8 cellular contexts compared by ENCODE assay signal in genomic region chr1:120723715-120724402, GRCh38. TPM values are rescaled to one million over a fixed set of nuclear protein-coding genes. Genes with fewer than 3 reads are reported as not detected.
DNase-seq lines count a peak whose midpoint lies in the region; ATAC-seq and TF ChIP-seq lines count a peak whose summit lies in the region.
"Not testable (repeated sequence)": the region's sequence is repeated elsewhere in the genome, so short reads cannot be mapped to it uniquely, and the experiment has no call there.

Gene NBPF26 (plus strand): TSS chr1:120723945.

- H3K9me3 Mint-ChIP-seq in WTC11; activated naive CD4-positive, alpha-beta T cell treated with anti-CD3 and anti-CD28 coated beads, Interleukin-2, amount 50 U/mL, for 72 hours: not testable (repeated sequence)

- H3K27me3 Mint-ChIP-seq in WTC11 (ENCODE audit: low read depth) = not testable (repeated sequence)

- ATAC-seq in WTC11 (peak; percentile 88), mucosa of descending colon (peak; percentile 84)
- peak; percentile 75 to 89 for ATAC-seq in activated naive CD4-positive, alpha-beta T cell treated with anti-CD3 and anti-CD28 coated beads, Interleukin-2, amount 50 U/mL, for 72 hours

- POLR2A ChIA-PET in GM10248 (lab: Yijun Ruan, JAX); WTC11 (lab: Charles Lee): not testable (repeated sequence)

- H3K4me3 Mint-ChIP-seq in WTC11 = peak within 1 kb of the TSS; percentile 49

- not testable (repeated sequence) for H3K36me3 Mint-ChIP-seq in WTC11; activated naive CD4-positive, alpha-beta T cell treated with anti-CD3 and anti-CD28 coated beads, Interleukin-2, amount 50 U/mL, for 72 hours

- H3K4me3 ChIP-seq in fibroblast of mammary gland (ENCODE audit: control insufficient read depth, low read depth, low read length) = peak within 1 kb of the TSS; percentile 47
- peak within 1 kb of the TSS; percentile 32 for H3K4me3 ChIP-seq in mucosa of descending colon
- H3K4me3 ChIP-seq in urinary bladder (ENCODE audit: low read depth, low read length) = peak within 1 kb of the TSS; percentile 65

- WGBS in urinary bladder = no CpG with 5 or more reads among the region's 74 CpGs

- H3K4me1 Mint-ChIP-seq in WTC11 = not testable (repeated sequence)

- DNase-seq in GM10248 (ENCODE audit: extremely low spot score) = peak; percentile 3
- DNase-seq in NCI-H1417 (lab: John Stamatoyannopoulos, UW) = peak in 2 of 3 experiments; percentile 43 to 56
- peak; percentile 68 for DNase-seq in WTC11 (ENCODE audit: low spot score)
- peak; percentile 40 to 55 for DNase-seq in activated naive CD4-positive, alpha-beta T cell treated with anti-CD3 and anti-CD28 coated beads, Interleukin-2, amount 50 U/mL, for 72 hours (ENCODE audit: low spot score in 2 of 2)
- peak; percentile 68 for DNase-seq in fibroblast of mammary gland (ENCODE audit: low read depth)
- DNase-seq in mucosa of descending colon = peak; percentile 70 to 89 (median 85)
- peak; percentile 21 to 46 (median 41) for DNase-seq in stimulated activated CD4-positive, alpha-beta T cell treated with anti-CD3 and anti-CD28 coated beads, Interleukin-1b, Interleukin-23, amount 100 ng/mL, for 24 hours (ENCODE audit: low read depth in 4 of 4, low spot score in 1 of 4)

- H3K36me3 ChIP-seq in mucosa of descending colon (ENCODE audit: low read depth); urinary bladder (ENCODE audit: insufficient read depth): not testable (repeated sequence)

- not testable (repeated sequence) for H3K9me3 ChIP-seq in mucosa of descending colon

- not testable (repeated sequence) for H3K4me1 ChIP-seq in mucosa of descending colon (ENCODE audit: low read depth); urinary bladder (ENCODE audit: insufficient read depth)

- not testable (repeated sequence) for TF ChIP-seq CTCF in GM10248 (IDR thresholded peaks at IDR 0.05; ENCODE audit: control extremely low read depth, extremely low read depth, low read depth, missing control alignments); WTC11 (IDR thresholded peaks at IDR 0.05); fibroblast of mammary gland (conservative IDR thresholded peaks at IDR 0.05; ENCODE audit: control insufficient read depth, insufficient read depth, low read depth, low read length); mucosa of descending colon (IDR thresholded peaks at IDR 0.05)

- peak within 1 kb of the TSS; percentile 50 for H3K27ac ChIP-seq in urinary bladder (ENCODE audit: low read depth)

- not testable (repeated sequence) for H3K27ac Mint-ChIP-seq in WTC11; activated naive CD4-positive, alpha-beta T cell treated with anti-CD3 and anti-CD28 coated beads, Interleukin-2, amount 50 U/mL, for 72 hours

- CTCF ChIA-PET in GM10248 (lab: Yijun Ruan, JAX); WTC11 (lab: Charles Lee): not testable (repeated sequence)

- intact Hi-C loops in mucosa of descending colon (cut with DNase I, micrococcal nuclease) = not testable (repeated sequence)

RNA-seq across cellular contexts. Expression of gene NBPF26, which starts in this region (rescaled TPM):
- total RNA-seq in WTC11 (2021) (5.3 to 7.2 TPM (median 5.7 TPM) in 3 replicates), mucosa of descending colon (10 to 100 TPM in 2 of 3 donors, 1 to 10 TPM in 1; 8.0 to 31.3 (median 12.4) TPM), urinary bladder (42.3 TPM)
- 10 to 100 TPM; 12.9 to 22.2 TPM for total RNA-seq in activated naive CD4-positive, alpha-beta T cell treated with anti-CD3 and anti-CD28 coated beads, Interleukin-2, amount 50 U/mL, for 72 hours
- 7.8 TPM for polyA plus RNA-seq in urinary bladder

Comparison
In these comparisons a context has a peak if more than half of its experiments do, and no peak if none do; other contexts are left out.
1. Peak in every context shown above with its lines: DNase-seq, ATAC-seq, H3K4me3 ChIP-seq and H3K27ac ChIP-seq.
2. DNase-seq: peak in every context shown above with its lines; median percentile 85 in mucosa of descending colon; 68 in WTC11; 68 in fibroblast of mammary gland; 50 in NCI-H1417; 48 in activated naive CD4-positive, alpha-beta T cell treated with anti-CD3 and anti-CD28 coated beads, Interleukin-2, amount 50 U/mL, for 72 hours; 41 in stimulated activated CD4-positive, alpha-beta T cell treated with anti-CD3 and anti-CD28 coated beads, Interleukin-1b, Interleukin-23, amount 100 ng/mL, for 24 hours; 3 in GM10248.